ENCODE assay signal across 2 cellular contexts in genomic region chr7:84912993-84913635, GRCh38.
TF ChIP-seq lines count a peak whose summit lies in the region.

No MANE protein-coding gene starts in this region.

TF ChIP-seq in IMR-90, 13 proteins besides CTCF, POLR2A, EP300 and RAD21:
- TF ChIP-seq MAFK (IDR thresholded peaks at IDR 0.05; ENCODE audit: low read depth, low read length) (no peak), MXI1 (IDR thresholded peaks at IDR 0.05; ENCODE audit: borderline replicate concordance, low read depth, low read length) (no peak), CHD1 (IDR thresholded peaks at IDR 0.05; ENCODE audit: low read depth, low read length) (no peak), BHLHE40 (IDR thresholded peaks at IDR 0.05; ENCODE audit: low read depth, low read length) (no peak), NFE2L2 (IDR thresholded peaks at IDR 0.05; ENCODE audit: low read depth, low read length) (no peak), SMC3 (IDR thresholded peaks at IDR 0.05; ENCODE audit: low read depth, low read length) (no peak), FOS (IDR thresholded peaks at IDR 0.05; ENCODE audit: low read depth, low read length) (no peak), USF2 (IDR thresholded peaks at IDR 0.05; ENCODE audit: low read depth, low read length) (no peak), RCOR1 (IDR thresholded peaks at IDR 0.05; ENCODE audit: insufficient replicate concordance, low read length) (no peak), ELK1 (IDR thresholded peaks at IDR 0.05; ENCODE audit: borderline replicate concordance, low read depth, low read length) (no peak)

TF ChIP-seq in H1, 55 proteins besides CTCF, POLR2A, EP300 and RAD21:
- TF ChIP-seq TEAD4 (IDR thresholded peaks at IDR 0.05; ENCODE audit: low read depth, low read length) (peak; percentile 64), ATF3 (IDR thresholded peaks at IDR 0.05; ENCODE audit: insufficient read depth, low read depth, low read length) (no peak), SRF (IDR thresholded peaks at IDR 0.05; ENCODE audit: low read depth, low read length) (no peak), KDM1A (IDR thresholded peaks at IDR 0.05; ENCODE audit: borderline replicate concordance, low read length) (no peak), SIN3A (conservative IDR thresholded peaks at IDR 0.05 in 1 of 2, IDR thresholded peaks at IDR 0.05 in 1 of 2; ENCODE audit: low read depth in 1 of 2, low read length in 2 of 2) (no peak), MAX (IDR thresholded peaks at IDR 0.05) (no peak), KDM5A (IDR thresholded peaks at IDR 0.05; ENCODE audit: low read length) (no peak), MAFK (IDR thresholded peaks at IDR 0.05; ENCODE audit: low read depth, low read length) (no peak), BACH1 (IDR thresholded peaks at IDR 0.05; ENCODE audit: low read length) (no peak), KDM4A (IDR thresholded peaks at IDR 0.05; ENCODE audit: low read depth, low read length, severe bottlenecking) (no peak), CREB1 (IDR thresholded peaks at IDR 0.05) (no peak), CHD2 (IDR thresholded peaks at IDR 0.05; ENCODE audit: low read length) (no peak), YY1 (IDR thresholded peaks at IDR 0.05; ENCODE audit: low read depth, low read length) (peak; percentile 40; the same call in 1 of the 2 replicates), CTBP2 (IDR thresholded peaks at IDR 0.05; ENCODE audit: borderline replicate concordance, insufficient read depth, insufficient read length, low read length) (no peak), ASH2L (IDR thresholded peaks at IDR 0.05; ENCODE audit: low read length) (peak; percentile 54), SIRT6 (IDR thresholded peaks at IDR 0.05; ENCODE audit: low read length) (no peak)
